ENCODE assay signal across 13 cellular contexts in genomic region chr22:45336971-45337431, GRCh38. TPM values are rescaled to one million over a fixed set of nuclear protein-coding genes. Genes with fewer than 3 reads are reported as not detected.
A peak's percentile ranks its signal among the peaks of the same experiment; 100 is the strongest.
DNase-seq lines count a peak whose midpoint lies in the region; ATAC-seq, FAIRE-seq and TF ChIP-seq lines count a peak whose summit lies in the region.
"Had no signal": no experiment of that assay in that cellular context is flagged by ENCODE, and none has a peak within 500 bp of the region (broad histone marks: within the 10 kb centered on the region; RNA-seq: fewer than 3 reads in every experiment).

No MANE protein-coding gene starts in this region.

- no peak for FAIRE-seq in H54 (lab: Jason Lieb, UNC)
- FAIRE-seq: A549, GM12892 had no signal

- peaks cover 98% of the 10 kb centered on the region for H3K36me3 Mint-ChIP-seq in dendritic cell treated with granulocyte-macrophage colony-stimulating factor and Interleukin-4, amounts not matched to agents 40 ng/mL and 50 ng/mL, for 4 days (ENCODE audit: low read depth)

- H3K27ac Mint-ChIP-seq in dendritic cell treated with granulocyte-macrophage colony-stimulating factor and Interleukin-4, amounts not matched to agents 40 ng/mL and 50 ng/mL, for 4 days, result peak overlapping the region; percentile 84

- peaks cover 20 to 47% of the 10 kb centered on the region in 2 donors for H3K4me1 ChIP-seq in thoracic aorta (ENCODE audit: control insufficient read depth in 1 of 2, low read depth in 2 of 2)
- H3K4me1 ChIP-seq: A549 had no signal

- peak; percentile 42 for DNase-seq in activated CD8-positive, alpha-beta memory T cell treated with anti-CD3 and anti-CD28 coated beads, Interleukin-2, amount 50 U/mL, for 1 hour (ENCODE audit: extremely low read depth)
- DNase-seq in activated CD8-positive, alpha-beta memory T cell treated with anti-CD3 and anti-CD28 coated beads, Interleukin-2, amount 50 U/mL, for 48 hours, result no peak
- peak; percentile 97 to 100 for DNase-seq in lung microvascular endothelial cell (ENCODE audit: low read depth in 2 of 2)
- DNase-seq in thoracic aorta (ENCODE audit: low spot score), result peak; percentile 66
- no peak for DNase-seq in H54 (ENCODE audit: insufficient read length, low spot score)
- DNase-seq: stimulated activated CD4-positive, alpha-beta T cell treated with anti-CD3 and anti-CD28 coated beads, Interleukin-1b, Interleukin-23, amount 100 ng/mL, for 48 hours had no signal

- peak overlapping the region; percentile 53 for H3K4me3 ChIP-seq in thoracic aorta
- H3K4me3 ChIP-seq: A549 had no signal

- H3K27me3 ChIP-seq in thoracic aorta (replicated peaks; ENCODE audit: insufficient read depth), result no peaks in the 10 kb centered on the region

- TF ChIP-seq CTCF in thoracic aorta (IDR thresholded peaks at IDR 0.05), result no peak

- H3K36me3 ChIP-seq in thoracic aorta, result peaks cover 23% of the 10 kb centered on the region

- H3K4me3 Mint-ChIP-seq in dendritic cell treated with granulocyte-macrophage colony-stimulating factor and Interleukin-4, amounts not matched to agents 40 ng/mL and 50 ng/mL, for 4 days, result no peak overlapping the region

- peaks cover 8% of the 10 kb centered on the region for H3K4me1 Mint-ChIP-seq in dendritic cell treated with granulocyte-macrophage colony-stimulating factor and Interleukin-4, amounts not matched to agents 40 ng/mL and 50 ng/mL, for 4 days (ENCODE audit: low read depth)

- H3K27ac ChIP-seq in thoracic aorta, result peak overlapping the region; percentile 59 to 78
- H3K27ac ChIP-seq: A549 had no signal

- ATAC-seq in thoracic aorta (ENCODE audit: insufficient number of reproducible peaks, low FRiP score, low read depth), result peak; percentile 60
- no peak for ATAC-seq in SK-N-SH treated with all-trans-retinoic acid at 6 μM for 48 hours
- ATAC-seq in HG02852 (IDR thresholded peaks at IDR 0.05; ENCODE audit: unreplicated experiment), result no peak
- ATAC-seq: A549, HCT116 had no signal

- H3K27me3 Mint-ChIP-seq in dendritic cell treated with granulocyte-macrophage colony-stimulating factor and Interleukin-4, amounts not matched to agents 40 ng/mL and 50 ng/mL, for 4 days, result no peaks in the 10 kb centered on the region

- no peak for TF ChIP-seq POLR2A in H54 (IDR thresholded peaks at IDR 0.05; ENCODE audit: low read depth, low read length)

- no peaks in the 10 kb centered on the region for H3K9me3 Mint-ChIP-seq in dendritic cell treated with granulocyte-macrophage colony-stimulating factor and Interleukin-4, amounts not matched to agents 40 ng/mL and 50 ng/mL, for 4 days

- intact Hi-C loops in dendritic cell treated with granulocyte-macrophage colony-stimulating factor and Interleukin-4, amounts not matched to agents 40 ng/mL and 50 ng/mL, for 4 days (cut with micrococcal nuclease), result no loop called here

- H3K9me3 ChIP-seq in thoracic aorta, result no peaks in the 10 kb centered on the region
- H3K9me3 ChIP-seq: A549 had no signal

TF ChIP-seq in SK-N-SH treated with all-trans-retinoic acid at 6 μM for 48 hours, 23 proteins besides CTCF, POLR2A, EP300 and RAD21:
- TF ChIP-seq ZNF8 (CRISPR knock-in tag; IDR thresholded peaks at IDR 0.05) (no peak), PPARA (CRISPR knock-in tag; IDR thresholded peaks at IDR 0.05; ENCODE audit: borderline replicate concordance) (no peak), POU6F1 (CRISPR knock-in tag; IDR thresholded peaks at IDR 0.05; ENCODE audit: borderline replicate concordance, low read depth) (no peak), TCF4 (CRISPR knock-in tag; IDR thresholded peaks at IDR 0.05; ENCODE audit: borderline replicate concordance) (no peak), TOX (CRISPR knock-in tag; IDR thresholded peaks at IDR 0.05; ENCODE audit: borderline replicate concordance) (no peak), ZNF70 (CRISPR knock-in tag; IDR thresholded peaks at IDR 0.05) (no peak), ZNF565 (CRISPR knock-in tag; conservative IDR thresholded peaks at IDR 0.05; ENCODE audit: low read depth) (no peak)
- TF ChIP-seq, protein P1, sequence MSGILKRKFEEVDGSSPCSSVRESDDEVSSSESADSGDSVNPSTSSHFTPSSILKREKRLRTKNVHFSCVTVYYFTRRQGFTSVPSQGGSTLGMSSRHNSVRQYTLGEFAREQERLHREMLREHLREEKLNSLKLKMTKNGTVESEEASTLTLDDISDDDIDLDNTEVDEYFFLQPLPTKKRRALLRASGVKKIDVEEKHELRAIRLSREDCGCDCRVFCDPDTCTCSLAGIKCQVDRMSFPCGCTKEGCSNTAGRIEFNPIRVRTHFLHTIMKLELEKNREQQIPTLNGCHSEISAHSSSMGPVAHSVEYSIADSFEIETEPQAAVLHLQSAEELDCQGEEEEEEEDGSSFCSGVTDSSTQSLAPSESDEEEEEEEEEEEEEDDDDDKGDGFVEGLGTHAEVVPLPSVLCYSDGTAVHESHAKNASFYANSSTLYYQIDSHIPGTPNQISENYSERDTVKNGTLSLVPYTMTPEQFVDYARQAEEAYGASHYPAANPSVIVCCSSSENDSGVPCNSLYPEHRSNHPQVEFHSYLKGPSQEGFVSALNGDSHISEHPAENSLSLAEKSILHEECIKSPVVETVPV (CRISPR knock-in tag; IDR thresholded peaks at IDR 0.05), result no peak

RNA-seq across cellular contexts. Expression of gene FAM118A, which starts 27.3 kb away (rescaled TPM):
- total RNA-seq in lung microvascular endothelial cell (9.2 and 21.0 TPM in 2 replicates), thoracic aorta (100 to 1,000 TPM in 1 of 2 donors, 10 to 100 TPM in 1; 54.4 to 244 TPM)

RNA-seq across cellular contexts. Expression of gene UPK3A, which starts 52.3 kb away (rescaled TPM):
- total RNA-seq in lung microvascular endothelial cell (not detected in 2 replicates), thoracic aorta (not detected)
- total RNA-seq: RPMI7951 had no signal

Comparison
In these comparisons a context has a peak if more than half of its experiments do, and no peak if none do; other contexts are left out.
1. DNase-seq: peak in activated CD8-positive, alpha-beta memory T cell treated with anti-CD3 and anti-CD28 coated beads, Interleukin-2, amount 50 U/mL, for 1 hour (single experiment), lung microvascular endothelial cell (2 of 2) and thoracic aorta (single experiment); none in activated CD8-positive, alpha-beta memory T cell treated with anti-CD3 and anti-CD28 coated beads, Interleukin-2, amount 50 U/mL, for 48 hours (single experiment) and H54 (single experiment).